ENCODE assay signal across 14 cellular contexts in genomic region chr3:28334552-28334951, GRCh38. TPM values are rescaled to one million over a fixed set of nuclear protein-coding genes. Genes with fewer than 3 reads are reported as not detected.
DNase-seq lines count a peak whose midpoint lies in the region; ATAC-seq and TF ChIP-seq lines count a peak whose summit lies in the region.
"Had no signal": no experiment of that assay in that cellular context is flagged by ENCODE, and none has a peak within 500 bp of the region (broad histone marks: within the 10 kb centered on the region; RNA-seq: fewer than 3 reads in every experiment).

No MANE protein-coding gene starts in this region.

- peak; percentile 13 for TF ChIP-seq CTCF in activated CD8-positive, alpha-beta T cell treated with anti-CD3 and anti-CD28 coated beads for 36 hours (IDR thresholded peaks at IDR 0.05)
- TF ChIP-seq CTCF in chondrocyte (IDR thresholded peaks at IDR 0.05) (peak; percentile 77), progenitor cell of endocrine pancreas (IDR thresholded peaks at IDR 0.05; ENCODE audit: unreplicated experiment) (peak; percentile 17)

- intact Hi-C loops in activated CD8-positive, alpha-beta T cell treated with anti-CD3 and anti-CD28 coated beads for 36 hours (cut with micrococcal nuclease) = no loop called here

- CTCF ChIA-PET in activated CD8-positive, alpha-beta T cell treated with anti-CD3 and anti-CD28 coated beads for 36 hours (lab: Charles Lee) = interaction anchor here (0.8 to 4.5 kb wide), 4 partner anchors 14 to 622 kb away, joined by 3 to 23 read pairs (median 9); partner anchors contain the start of genes AZI2 and ZCWPW2
- CTCF ChIA-PET in activated CD8-positive, alpha-beta T cell treated with anti-CD3 and anti-CD28 coated beads, Interleukin-2, amount 10 ng/mL, durations not matched to agents 7 days and 5 days (lab: Charles Lee) = interaction anchor here (1.0 to 4.3 kb wide), 8 partner anchors 8 to 628 kb away, joined by 3 to 29 read pairs (median 6); partner anchors contain the start of genes AZI2, EOMES and ZCWPW2

- H3K27me3 ChIP-seq in MG63 = no peaks in the 10 kb centered on the region
- H3K27me3 ChIP-seq: upper lobe of right lung had no signal

- POLR2A ChIA-PET in activated CD8-positive, alpha-beta T cell treated with anti-CD3 and anti-CD28 coated beads for 36 hours (lab: Charles Lee) = no interaction called here
- POLR2A ChIA-PET in activated CD8-positive, alpha-beta T cell treated with anti-CD3 and anti-CD28 coated beads, Interleukin-2, amount 10 ng/mL, durations not matched to agents 7 days and 5 days (lab: Charles Lee) = interaction anchor here (2.2 kb wide), 1 partner anchor 14 kb away, joined by 17 read pairs; the partner anchor contains the start of genes AZI2 and ZCWPW2

- H3K4me1 Mint-ChIP-seq in activated CD8-positive, alpha-beta T cell treated with anti-CD3 and anti-CD28 coated beads for 36 hours (ENCODE audit: low read depth) = peaks cover 10% of the 10 kb centered on the region
- peaks cover 14% of the 10 kb centered on the region for H3K4me1 Mint-ChIP-seq in activated CD8-positive, alpha-beta T cell treated with anti-CD3 and anti-CD28 coated beads, Interleukin-2, amount 10 ng/mL, durations not matched to agents 7 days and 5 days (ENCODE audit: low read depth)
- H3K4me1 Mint-ChIP-seq in chondrocyte (ENCODE audit: low read depth) (peaks cover 7% of the 10 kb centered on the region), progenitor cell of endocrine pancreas (ENCODE audit: low read depth) (no peaks in the 10 kb centered on the region), immature natural killer cell (no peaks in the 10 kb centered on the region)

- no peak for ATAC-seq in activated CD8-positive, alpha-beta T cell treated with anti-CD3 and anti-CD28 coated beads for 36 hours
- no peak for ATAC-seq in activated CD8-positive, alpha-beta T cell treated with anti-CD3 and anti-CD28 coated beads, Interleukin-2, amount 10 ng/mL, durations not matched to agents 7 days and 5 days
- ATAC-seq in GM18907 (IDR thresholded peaks at IDR 0.05; ENCODE audit: unreplicated experiment) = no peak
- ATAC-seq: Right ventricle myocardium inferior, upper lobe of right lung had no signal

- DNase-seq in activated CD8-positive, alpha-beta T cell treated with anti-CD3 and anti-CD28 coated beads for 36 hours = no peak
- DNase-seq in activated CD8-positive, alpha-beta T cell treated with anti-CD3 and anti-CD28 coated beads, Interleukin-2, amount 10 ng/mL, durations not matched to agents 7 days and 5 days = no peak
- DNase-seq in NAMALWA (ENCODE audit: low spot score) = peak; percentile 21
- no peak for DNase-seq in chondrocyte (ENCODE audit: low spot score)
- no peak for DNase-seq in progenitor cell of endocrine pancreas (ENCODE audit: low spot score, unreplicated experiment)
- DNase-seq in immature natural killer cell = no peak
- DNase-seq in MG63 = no peak
- DNase-seq: activated naive CD8-positive, alpha-beta T cell treated with anti-CD3 and anti-CD28 coated beads, Interleukin-2, amount 10 ng/mL, durations not matched to agents 7 days and 5 days; GDM1; NCI-H2227 treated with DMSO at 0.1 percent for 48 hours; stimulated activated CD8-positive, alpha-beta memory T cell treated with anti-CD3 and anti-CD28 coated beads, Interleukin-4, amount 100 ng/mL, for 48 hours; upper lobe of right lung had no signal

- no peak overlapping the region for H3K4me3 ChIP-seq in MG63
- H3K4me3 ChIP-seq: upper lobe of right lung had no signal

- H3K9me3 ChIP-seq in MG63 = no peaks in the 10 kb centered on the region
- H3K9me3 ChIP-seq: upper lobe of right lung had no signal

- H3K36me3 ChIP-seq in MG63 = peaks cover 10% of the 10 kb centered on the region; the same call in 1 of the 2 replicates

- H3K4me3 Mint-ChIP-seq in activated CD8-positive, alpha-beta T cell treated with anti-CD3 and anti-CD28 coated beads for 36 hours = no peak overlapping the region
- no peak overlapping the region for H3K4me3 Mint-ChIP-seq in activated CD8-positive, alpha-beta T cell treated with anti-CD3 and anti-CD28 coated beads, Interleukin-2, amount 10 ng/mL, durations not matched to agents 7 days and 5 days
- H3K4me3 Mint-ChIP-seq in chondrocyte (ENCODE audit: unreplicated experiment) (no peak overlapping the region), progenitor cell of endocrine pancreas (ENCODE audit: low read depth) (no peak overlapping the region), immature natural killer cell (no peak overlapping the region)
- H3K4me3 Mint-ChIP-seq: activated naive CD8-positive, alpha-beta T cell treated with anti-CD3 and anti-CD28 coated beads, Interleukin-2, amount 10 ng/mL, durations not matched to agents 7 days and 5 days had no signal

- H3K27me3 Mint-ChIP-seq in activated CD8-positive, alpha-beta T cell treated with anti-CD3 and anti-CD28 coated beads for 36 hours = no peaks in the 10 kb centered on the region
- no peaks in the 10 kb centered on the region for H3K27me3 Mint-ChIP-seq in activated CD8-positive, alpha-beta T cell treated with anti-CD3 and anti-CD28 coated beads, Interleukin-2, amount 10 ng/mL, durations not matched to agents 7 days and 5 days (ENCODE audit: low read depth)
- H3K27me3 Mint-ChIP-seq in chondrocyte (ENCODE audit: low read depth) = no peaks in the 10 kb centered on the region
- no peaks in the 10 kb centered on the region for H3K27me3 Mint-ChIP-seq in progenitor cell of endocrine pancreas
- H3K27me3 Mint-ChIP-seq in immature natural killer cell (ENCODE audit: low read depth in 3 of 3) = no peaks in the 10 kb centered on the region
- H3K27me3 Mint-ChIP-seq: activated naive CD8-positive, alpha-beta T cell treated with anti-CD3 and anti-CD28 coated beads, Interleukin-2, amount 10 ng/mL, durations not matched to agents 7 days and 5 days had no signal

- no peak overlapping the region for H3K27ac Mint-ChIP-seq in activated CD8-positive, alpha-beta T cell treated with anti-CD3 and anti-CD28 coated beads for 36 hours
- H3K27ac Mint-ChIP-seq in activated CD8-positive, alpha-beta T cell treated with anti-CD3 and anti-CD28 coated beads, Interleukin-2, amount 10 ng/mL, durations not matched to agents 7 days and 5 days = no peak overlapping the region
- no peak overlapping the region for H3K27ac Mint-ChIP-seq in chondrocyte (ENCODE audit: unreplicated experiment)
- H3K27ac Mint-ChIP-seq in progenitor cell of endocrine pancreas = no peak overlapping the region
- no peak overlapping the region for H3K27ac Mint-ChIP-seq in immature natural killer cell
- H3K27ac Mint-ChIP-seq: activated naive CD8-positive, alpha-beta T cell treated with anti-CD3 and anti-CD28 coated beads, Interleukin-2, amount 10 ng/mL, durations not matched to agents 7 days and 5 days had no signal

- H3K9me3 Mint-ChIP-seq in activated CD8-positive, alpha-beta T cell treated with anti-CD3 and anti-CD28 coated beads for 36 hours = no peaks in the 10 kb centered on the region
- H3K9me3 Mint-ChIP-seq in activated CD8-positive, alpha-beta T cell treated with anti-CD3 and anti-CD28 coated beads, Interleukin-2, amount 10 ng/mL, durations not matched to agents 7 days and 5 days (ENCODE audit: insufficient read depth) = no peaks in the 10 kb centered on the region
- no peaks in the 10 kb centered on the region for H3K9me3 Mint-ChIP-seq in chondrocyte (ENCODE audit: low read depth)
- H3K9me3 Mint-ChIP-seq in progenitor cell of endocrine pancreas (ENCODE audit: low read depth) = no peaks in the 10 kb centered on the region
- no peaks in the 10 kb centered on the region for H3K9me3 Mint-ChIP-seq in immature natural killer cell
- H3K9me3 Mint-ChIP-seq: activated naive CD8-positive, alpha-beta T cell treated with anti-CD3 and anti-CD28 coated beads, Interleukin-2, amount 10 ng/mL, durations not matched to agents 7 days and 5 days had no signal

- peaks cover 7% of the 10 kb centered on the region for H3K36me3 Mint-ChIP-seq in activated CD8-positive, alpha-beta T cell treated with anti-CD3 and anti-CD28 coated beads for 36 hours (ENCODE audit: low read depth)
- peaks cover 34% of the 10 kb centered on the region for H3K36me3 Mint-ChIP-seq in activated CD8-positive, alpha-beta T cell treated with anti-CD3 and anti-CD28 coated beads, Interleukin-2, amount 10 ng/mL, durations not matched to agents 7 days and 5 days (ENCODE audit: low read depth)
- no peaks in the 10 kb centered on the region for H3K36me3 Mint-ChIP-seq in chondrocyte (ENCODE audit: low read depth)
- H3K36me3 Mint-ChIP-seq in progenitor cell of endocrine pancreas (ENCODE audit: insufficient read depth) = peaks cover 3% of the 10 kb centered on the region
- H3K36me3 Mint-ChIP-seq in immature natural killer cell = peaks cover 15 to 29% (median 20%) of the 10 kb centered on the region in 3 donors

RNA-seq across cellular contexts. Expression of gene ZCWPW2, which starts 14.0 kb away (rescaled TPM):
- total RNA-seq in activated CD8-positive, alpha-beta T cell treated with anti-CD3 and anti-CD28 coated beads for 36 hours = under 1 TPM in 1 of 2 experiments, not detected in 1; 0.68 TPM
- total RNA-seq in activated CD8-positive, alpha-beta T cell treated with anti-CD3 and anti-CD28 coated beads, Interleukin-2, amount 10 ng/mL, durations not matched to agents 7 days and 5 days = under 1 TPM; 0.31 to 0.42 TPM
- total RNA-seq in chondrocyte = 1.1 to 2.1 TPM (median 1.8 TPM) in 3 replicates
- total RNA-seq in progenitor cell of endocrine pancreas = 0.81 TPM in 1 of 2 replicates, not detected in the other
- under 1 TPM in 2 of 3 donors, not detected in 1; 0.46 to 0.56 TPM for polyA plus RNA-seq in immature natural killer cell
- not detected in 2 replicates for total RNA-seq in MG63 (2014; rRNA removed; shearing (Covaris generic); ENCODE audit: low replicate concordance)

RNA-seq across cellular contexts. Expression of gene AZI2, which starts 14.1 kb away (rescaled TPM):
- total RNA-seq in activated CD8-positive, alpha-beta T cell treated with anti-CD3 and anti-CD28 coated beads for 36 hours = 10 to 100 TPM; 35.1 to 39.1 TPM
- total RNA-seq in activated CD8-positive, alpha-beta T cell treated with anti-CD3 and anti-CD28 coated beads, Interleukin-2, amount 10 ng/mL, durations not matched to agents 7 days and 5 days = 10 to 100 TPM; 52.0 to 55.3 TPM
- total RNA-seq in chondrocyte = 77.8 to 80.6 TPM (median 79.4 TPM) in 3 replicates
- total RNA-seq in progenitor cell of endocrine pancreas = 57.1 and 64.3 TPM in 2 replicates
- polyA plus RNA-seq in immature natural killer cell = 10 to 100 TPM; 36.7 to 50.6 (median 38.1) TPM
- total RNA-seq in MG63 (2014; rRNA removed; shearing (Covaris generic); ENCODE audit: low replicate concordance) = 28.3 and 51.7 TPM in 2 replicates

Comparison
In these comparisons a context has a peak if more than half of its experiments do, and no peak if none do; other contexts are left out.
1. CTCF ChIP-seq: peak in every context shown above with its lines; median percentile 77 in chondrocyte; 17 in progenitor cell of endocrine pancreas; 13 in activated CD8-positive, alpha-beta T cell treated with anti-CD3 and anti-CD28 coated beads for 36 hours.